Comparison of ENCODE assay signal across 4 cellular contexts in the genomic region with DNA sequence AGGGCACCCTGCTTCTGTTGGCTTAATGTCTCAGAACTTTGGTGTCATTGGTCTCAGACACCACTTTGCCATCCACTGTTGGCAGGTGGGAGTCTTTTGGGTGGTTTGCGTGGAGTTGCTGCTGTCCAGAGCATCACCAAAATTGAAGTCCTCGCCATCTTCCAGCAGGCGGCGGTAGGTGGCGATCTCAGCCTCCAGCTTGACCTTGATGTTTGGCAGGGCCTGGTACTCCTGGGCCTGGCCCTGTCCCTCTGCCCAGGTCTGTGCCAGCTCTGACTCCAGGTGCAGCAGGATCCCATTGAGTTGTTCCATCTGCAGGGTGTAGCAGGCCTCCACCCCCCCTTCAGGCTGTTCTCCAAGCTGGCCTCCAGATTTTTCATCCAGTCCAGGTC. TPM values are rescaled to one million over a fixed set of nuclear protein-coding genes. Genes with fewer than 3 reads are reported as not detected.
"Had no signal": no experiment of that assay in that cellular context is flagged by ENCODE, and none has a peak within 500 bp of the region (broad histone marks: within the 10 kb centered on the region; RNA-seq: fewer than 3 reads in every experiment).

No MANE protein-coding gene starts in this region.

RNA-seq across cellular contexts. Expression of gene CD28, which starts 57.8 kb away (rescaled TPM):
- total RNA-seq: fibroblast of villous mesenchyme, hepatocyte, smooth muscle cell had no signal
- polyA plus RNA-seq: endothelial cell of umbilical vein, hepatocyte, smooth muscle cell had no signal
